1 cellular context compared by ENCODE assay signal in the genomic region with DNA sequence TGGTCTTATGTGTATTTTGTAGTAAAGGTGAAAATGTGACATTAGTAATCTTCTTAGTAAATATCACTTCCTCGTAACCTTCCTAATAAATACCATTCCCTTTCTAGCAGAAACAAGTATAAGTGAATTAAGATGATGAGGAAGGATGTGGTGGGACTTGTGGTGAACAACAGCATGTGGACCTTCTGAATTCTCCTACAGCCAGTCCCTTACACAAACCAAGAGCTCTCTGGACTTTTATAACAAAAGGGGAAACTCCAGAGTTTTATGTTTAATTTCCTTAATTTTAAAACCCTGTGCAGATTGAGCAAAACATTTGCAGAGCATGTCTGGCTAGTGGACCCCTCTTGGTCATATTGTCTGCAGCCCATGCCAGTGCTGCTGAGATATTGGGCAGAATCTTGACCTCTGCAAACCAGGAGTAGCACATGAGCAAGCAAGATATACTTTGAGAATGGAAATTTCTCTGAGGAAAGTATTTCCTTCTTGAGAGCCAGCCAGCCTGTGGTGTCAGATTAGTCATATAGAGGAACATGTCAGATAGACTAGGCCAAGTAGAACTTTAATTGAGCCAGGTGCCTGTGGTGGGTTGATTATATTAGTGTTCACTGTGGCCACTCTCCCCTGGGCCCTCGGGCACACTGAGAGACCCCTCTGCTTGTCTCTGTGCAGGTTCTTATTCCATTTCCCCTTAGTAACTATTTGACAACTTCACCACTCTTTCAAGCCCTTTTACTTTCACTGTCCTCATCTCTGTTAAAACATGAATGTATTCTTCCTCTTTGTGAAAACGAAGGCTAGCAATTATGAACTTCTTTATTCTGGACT.
TF ChIP-seq lines count a peak whose summit lies in the region.

No MANE protein-coding gene starts in this region.

TF ChIP-seq in WTC11, 78 proteins besides CTCF, POLR2A, EP300 and RAD21 (continued from another document):
- TF ChIP-seq, protein P1, sequence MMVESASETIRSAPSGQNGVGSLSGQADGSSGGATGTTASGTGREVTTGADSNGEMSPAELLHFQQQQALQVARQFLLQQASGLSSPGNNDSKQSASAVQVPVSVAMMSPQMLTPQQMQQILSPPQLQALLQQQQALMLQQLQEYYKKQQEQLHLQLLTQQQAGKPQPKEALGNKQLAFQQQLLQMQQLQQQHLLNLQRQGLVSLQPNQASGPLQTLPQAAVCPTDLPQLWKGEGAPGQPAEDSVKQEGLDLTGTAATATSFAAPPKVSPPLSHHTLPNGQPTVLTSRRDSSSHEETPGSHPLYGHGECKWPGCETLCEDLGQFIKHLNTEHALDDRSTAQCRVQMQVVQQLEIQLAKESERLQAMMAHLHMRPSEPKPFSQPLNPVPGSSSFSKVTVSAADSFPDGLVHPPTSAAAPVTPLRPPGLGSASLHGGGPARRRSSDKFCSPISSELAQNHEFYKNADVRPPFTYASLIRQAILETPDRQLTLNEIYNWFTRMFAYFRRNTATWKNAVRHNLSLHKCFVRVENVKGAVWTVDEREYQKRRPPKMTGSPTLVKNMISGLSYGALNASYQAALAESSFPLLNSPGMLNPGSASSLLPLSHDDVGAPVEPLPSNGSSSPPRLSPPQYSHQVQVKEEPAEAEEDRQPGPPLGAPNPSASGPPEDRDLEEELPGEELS (CRISPR knock-in tag; IDR thresholded peaks at IDR 0.05): no peak
- TF ChIP-seq TEAD4 (CRISPR knock-in tag; IDR thresholded peaks at IDR 0.05) (no peak), RELA (CRISPR knock-in tag; IDR thresholded peaks at IDR 0.05; ENCODE audit: borderline replicate concordance) (no peak), MXD4 (CRISPR knock-in tag; IDR thresholded peaks at IDR 0.05; ENCODE audit: borderline replicate concordance) (no peak), PRDM15 (CRISPR knock-in tag; IDR thresholded peaks at IDR 0.05) (no peak), ZNF423 (CRISPR knock-in tag; IDR thresholded peaks at IDR 0.05) (no peak), SMAD3 (CRISPR knock-in tag; IDR thresholded peaks at IDR 0.05; ENCODE audit: borderline replicate concordance) (no peak), E2F5 (CRISPR knock-in tag; IDR thresholded peaks at IDR 0.05) (no peak)
